Comparison of ENCODE assay signal across 13 cellular contexts in genomic region chr1:92876351-92876750, GRCh38.
"Had no signal": no experiment of that assay in that cellular context is flagged by ENCODE, and none has a peak within 500 bp of the region (broad histone marks: within the 10 kb centered on the region; RNA-seq: fewer than 3 reads in every experiment).

No MANE protein-coding gene starts in this region.

- H3K9me3 ChIP-seq: SJSA1, upper lobe of left lung had no signal

- H3K4me1 ChIP-seq: left ventricle myocardium inferior, right atrium auricular region had no signal

- H3K36me3 ChIP-seq: right atrium auricular region, SJSA1, upper lobe of left lung had no signal

- FAIRE-seq: astrocyte had no signal

- DNase-seq: activated CD4-positive, alpha-beta memory T cell treated with anti-CD3 and anti-CD28 coated beads for 36 hours; activated T-cell treated with anti-CD3 and anti-CD28 coated beads, Interleukin-2, amount 50 U/mL, for 72 hours; cortex of kidney; endodermal cell; glutamatergic neuron; left ventricle myocardium inferior; mesenchymal stem cell; posterior cingulate gyrus; small intestine; upper lobe of left lung had no signal

- H3K27ac ChIP-seq: left ventricle myocardium inferior, right atrium auricular region, SJSA1, upper lobe of left lung had no signal

- H3K27me3 ChIP-seq: right atrium auricular region, SJSA1, upper lobe of left lung had no signal

- H3K4me3 ChIP-seq: left ventricle myocardium inferior, right atrium auricular region, upper lobe of left lung had no signal
